In the genomic region with DNA sequence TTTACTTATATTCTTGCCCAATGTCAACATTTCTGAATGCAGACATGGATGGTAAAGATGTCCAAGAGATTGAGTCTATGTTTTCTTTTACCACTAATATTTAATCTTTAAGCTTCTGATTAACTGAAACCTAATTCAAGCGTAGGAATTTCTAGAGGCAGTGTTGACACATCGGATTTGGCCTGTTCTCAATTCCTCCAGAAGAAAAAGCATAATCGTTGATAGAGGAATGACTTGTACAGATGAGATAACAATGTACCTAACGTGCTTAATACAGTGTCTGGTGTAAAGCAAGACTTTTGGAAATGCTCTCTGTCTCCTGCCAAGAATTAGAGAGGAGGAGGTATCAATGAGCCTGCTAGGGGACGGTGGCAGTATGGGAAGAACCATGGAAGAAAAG, we compare ENCODE assay signal across 30 cellular contexts. TPM values are rescaled to one million over a fixed set of nuclear protein-coding genes. Genes with fewer than 3 reads are reported as not detected.
"Had no signal": no experiment of that assay in that cellular context is flagged by ENCODE, and none has a peak within 500 bp of the region (broad histone marks: within the 10 kb centered on the region; RNA-seq: fewer than 3 reads in every experiment).

No MANE protein-coding gene starts in this region.

- H3K9me3 ChIP-seq: colonic mucosa, esophagus squamous epithelium, ovary, psoas muscle, spleen, thoracic aorta had no signal

- H3K4me3 ChIP-seq: cardiac muscle cell, colonic mucosa, esophagus squamous epithelium, ovary, psoas muscle, spleen, thoracic aorta had no signal

- DNase-seq: activated CD4-positive, alpha-beta T cell treated with anti-CD3 and anti-CD28 coated beads for 1 hour; activated CD4-positive, alpha-beta T cell treated with anti-CD3 and anti-CD28 coated beads, Interleukin-2, amount 50 U/mL, for 1 hour; activated CD8-positive, alpha-beta T cell treated with anti-CD3 and anti-CD28 coated beads for 36 hours; activated naive CD4-positive, alpha-beta T cell treated with Interleukin-2 at 50 U/mL for 16 hours; activated T-cell treated with anti-CD3 and anti-CD28 coated beads for 4 hours; activated T-cell treated with anti-CD3 and anti-CD28 coated beads, Interleukin-2, amount 50 U/mL, for 72 hours; anterior cingulate cortex; cerebellar nuclear complex; colonic mucosa; effector CD8-positive, alpha-beta T cell; esophagus squamous epithelium; hippocampal formation; immature natural killer cell; left ventricle myocardium superior; naive thymus-derived CD4-positive, alpha-beta T cell; ovary; psoas muscle; right cardiac atrium; spleen; stimulated activated CD4-positive, alpha-beta T cell treated with anti-CD3 and anti-CD28 coated beads, Interleukin-2, amount 100 ng/mL, for 48 hours; T1000; trophoblast cell had no signal

- H3K27me3 ChIP-seq: cardiac muscle cell, colonic mucosa, esophagus squamous epithelium, ovary, spleen had no signal

- H3K36me3 ChIP-seq: cardiac muscle cell, colonic mucosa, esophagus squamous epithelium, ovary, spleen, thoracic aorta had no signal

- H3K27ac ChIP-seq: cardiac muscle cell, colonic mucosa, epithelial cell of prostate, esophagus squamous epithelium, ovary, psoas muscle, spleen, thoracic aorta had no signal

- H3K4me1 ChIP-seq: colonic mucosa, esophagus squamous epithelium, psoas muscle, spleen had no signal

- ATAC-seq: activated CD8-positive, alpha-beta T cell treated with anti-CD3 and anti-CD28 coated beads for 36 hours; activated T-cell treated with anti-CD3 and anti-CD28 coated beads, Interleukin-2, amount 50 U/mL, for 72 hours; left ventricle myocardium superior; naive thymus-derived CD4-positive, alpha-beta T cell; psoas muscle; right cardiac atrium; WTC11 had no signal

RNA-seq across cellular contexts. Expression of a gene that starts 35.2 kb away (rescaled TPM):
- total RNA-seq: activated CD8-positive, alpha-beta T cell treated with anti-CD3 and anti-CD28 coated beads for 36 hours; activated T-cell treated with anti-CD3 and anti-CD28 coated beads, Interleukin-2, amount 50 U/mL, for 72 hours; cardiac muscle cell; dermis microvascular lymphatic vessel endothelial cell; left ventricle myocardium superior; lung microvascular endothelial cell; naive thymus-derived CD4-positive, alpha-beta T cell; psoas muscle; spleen; subcutaneous adipose tissue; T-helper 1 cell treated with Interleukin-12 subunit alpha and Interleukin-12 subunit beta and Interleukin-4 antibody, amounts not matched to agents 30 ng/mL and 1 ng/mL, for 36 hours; thoracic aorta had no signal
